ENCODE assay signal across 24 cellular contexts in the genomic region with DNA sequence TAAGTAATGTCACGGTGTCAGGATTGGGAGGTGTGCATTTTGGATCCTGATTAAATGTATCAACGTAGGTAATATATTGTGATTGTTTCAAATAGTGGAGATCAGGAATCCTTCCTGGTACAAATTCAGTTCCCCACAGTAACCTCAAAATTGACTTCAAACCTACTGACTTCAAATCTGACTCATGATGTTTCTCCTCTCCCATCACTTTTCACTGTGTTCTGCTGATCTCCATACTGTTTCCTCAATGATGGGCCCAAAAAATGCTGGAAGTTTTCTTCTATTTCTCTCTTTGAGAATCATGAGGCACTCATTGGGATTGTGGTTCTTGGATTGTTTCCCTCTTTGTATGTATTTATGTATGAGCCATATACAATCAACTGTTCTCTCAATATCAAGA.
"Had no signal": no experiment of that assay in that cellular context is flagged by ENCODE, and none has a peak within 500 bp of the region (broad histone marks: within the 10 kb centered on the region; RNA-seq: fewer than 3 reads in every experiment).

No MANE protein-coding gene starts in this region.

- H3K27me3 ChIP-seq: esophagus muscularis mucosa, gastrocnemius medialis, neutrophil, right lobe of liver, tibial nerve, upper lobe of left lung had no signal

- H3K79me2 ChIP-seq: parathyroid adenoma had no signal

- H3K36me3 ChIP-seq: gastrocnemius medialis, lower lobe of right lung, neutrophil, right lobe of liver, thoracic aorta, upper lobe of left lung had no signal

- H3K27ac ChIP-seq: coronary artery, esophagus muscularis mucosa, gastrocnemius medialis, lower lobe of right lung, neutrophil, parathyroid adenoma, right lobe of liver, thoracic aorta, tibial nerve, upper lobe of left lung had no signal

- H3K4me1 Mint-ChIP-seq: natural killer cell; stimulated activated naive B cell treated with anti-CD40 and anti-IgM and Interleukin-4, amounts not matched to agents 10 μg/mL and 1 μg/mL and 100 μg/mL, for 72 hours had no signal

- H3K4me3 ChIP-seq: coronary artery, esophagus muscularis mucosa, gastrocnemius medialis, lower lobe of right lung, right lobe of liver, thoracic aorta, tibial nerve, upper lobe of left lung had no signal

- DNase-seq: dermis blood vessel endothelial cell; effector memory CD4-positive, alpha-beta T cell; gastrocnemius medialis; head of caudate nucleus; left ventricle myocardium superior; lower lobe of right lung; natural killer cell; right lobe of liver; small intestine; stimulated activated CD4-positive, alpha-beta T cell treated with anti-CD3 and anti-CD28 coated beads, Interleukin-15, amount 100 ng/mL, for 24 hours; stimulated activated CD4-positive, alpha-beta T cell treated with anti-CD3 and anti-CD28 coated beads, Interleukin-2, amount 100 ng/mL, for 48 hours; stimulated activated naive B cell treated with anti-CD40 and anti-IgM and Interleukin-4, amounts not matched to agents 10 μg/mL and 1 μg/mL and 100 μg/mL, for 72 hours; upper lobe of left lung had no signal

- H3K27ac Mint-ChIP-seq: natural killer cell; progenitor cell of endocrine pancreas; stimulated activated naive B cell treated with anti-CD40 and anti-IgM and Interleukin-4, amounts not matched to agents 10 μg/mL and 1 μg/mL and 100 μg/mL, for 72 hours; stimulated activated naive CD8-positive, alpha-beta T cell treated with anti-CD3 and anti-CD28 coated beads, Interleukin-15, Interleukin-2, amounts not matched to agents 100 ng/mL and 50 ng/mL, for 24 hours had no signal

- H3K36me3 Mint-ChIP-seq: natural killer cell; stimulated activated naive B cell treated with anti-CD40 and anti-IgM and Interleukin-4, amounts not matched to agents 10 μg/mL and 1 μg/mL and 100 μg/mL, for 72 hours had no signal

- H2AFZ ChIP-seq: parathyroid adenoma had no signal

- H3K4me1 ChIP-seq: lower lobe of right lung, parathyroid adenoma, right lobe of liver, upper lobe of left lung had no signal

- FAIRE-seq: endothelial cell of umbilical vein, keratinocyte, small intestine, urothelium cell line had no signal

- H3K9me3 ChIP-seq: esophagus muscularis mucosa, gastrocnemius medialis, lower lobe of right lung, neutrophil, right lobe of liver, thoracic aorta, tibial nerve, upper lobe of left lung had no signal

- H3K4me3 Mint-ChIP-seq: natural killer cell; stimulated activated naive B cell treated with anti-CD40 and anti-IgM and Interleukin-4, amounts not matched to agents 10 μg/mL and 1 μg/mL and 100 μg/mL, for 72 hours; stimulated activated naive CD8-positive, alpha-beta T cell treated with anti-CD3 and anti-CD28 coated beads, Interleukin-15, Interleukin-2, amounts not matched to agents 100 ng/mL and 50 ng/mL, for 24 hours had no signal

- H3K27me3 Mint-ChIP-seq: progenitor cell of endocrine pancreas; stimulated activated naive B cell treated with anti-CD40 and anti-IgM and Interleukin-4, amounts not matched to agents 10 μg/mL and 1 μg/mL and 100 μg/mL, for 72 hours had no signal

- H3K9ac ChIP-seq: parathyroid adenoma had no signal
